ENCODE assay signal across 10 cellular contexts in genomic region chr3:45381168-45381852, GRCh38. TPM values are rescaled to one million over a fixed set of nuclear protein-coding genes. Genes with fewer than 3 reads are reported as not detected.
DNase-seq lines count a peak whose midpoint lies in the region; TF ChIP-seq lines count a peak whose summit lies in the region.
"Had no signal": no experiment of that assay in that cellular context is flagged by ENCODE, and none has a peak within 500 bp of the region (broad histone marks: within the 10 kb centered on the region; RNA-seq: fewer than 3 reads in every experiment).

No MANE protein-coding gene starts in this region.

- DNase-seq in COR-L47 (lab: John Stamatoyannopoulos, UW) (peak; percentile 29), GM12865 (ENCODE audit: low read depth) (peak; percentile 17), RPMI7951 (ENCODE audit: low read depth) (peak; percentile 29), epithelial cell of esophagus (ENCODE audit: low read depth) (peak; percentile 62), cerebellum (ENCODE audit: low spot score) (no peak), C1 segment of cervical spinal cord (lab: John Stamatoyannopoulos, UW) (no peak), NCI-H2171 treated with DMSO at 0.1 percent for 48 hours (lab: John Stamatoyannopoulos, UW) (no peak), GM10266 (ENCODE audit: extremely low spot score) (no peak)
- DNase-seq: MV-4-11; stimulated activated naive CD4-positive, alpha-beta T cell had no signal

- TF ChIP-seq CTCF in GM12865 (IDR thresholded peaks at IDR 0.05; ENCODE audit: insufficient read depth, low read depth, low read length, missing control alignments), result no peak
- no peak for TF ChIP-seq CTCF in epithelial cell of esophagus (IDR thresholded peaks at IDR 0.05; ENCODE audit: insufficient read depth, low read depth, low read length, missing control alignments)
- no peak for TF ChIP-seq CTCF in GM10266 (IDR thresholded peaks at IDR 0.05; ENCODE audit: control insufficient read depth, insufficient read depth, low read depth, missing control alignments)

- H3K4me3 ChIP-seq in GM12865 (ENCODE audit: low read depth, low read length), result no peak overlapping the region
- H3K4me3 ChIP-seq in epithelial cell of esophagus (ENCODE audit: low read length), result no peak overlapping the region

RNA-seq across cellular contexts. Expression of gene LARS2, which starts 7.1 kb away (rescaled TPM):
- 15.0 and 16.5 TPM in 2 replicates for total RNA-seq in RPMI7951 (2014; rRNA removed; shearing (Covaris generic))
- 26.6 TPM for total RNA-seq in cerebellum

Comparison
In these comparisons a context has a peak if more than half of its experiments do, and no peak if none do; other contexts are left out.
1. DNase-seq: peak in COR-L47 (single experiment), GM12865 (single experiment), RPMI7951 (single experiment) and epithelial cell of esophagus (single experiment); none in cerebellum (single experiment), C1 segment of cervical spinal cord (0 of 14), NCI-H2171 treated with DMSO at 0.1 percent for 48 hours (single experiment) and GM10266 (single experiment).